Comparison of ENCODE assay signal across 8 cellular contexts in genomic region chr3:151327571-151328198, GRCh38. TPM values are rescaled to one million over a fixed set of nuclear protein-coding genes. Genes with fewer than 3 reads are reported as not detected.
A peak's percentile ranks its signal among the peaks of the same experiment; 100 is the strongest.
DNase-seq lines count a peak whose midpoint lies in the region; ATAC-seq and TF ChIP-seq lines count a peak whose summit lies in the region.

No MANE protein-coding gene starts in this region.

- WGBS in testis, 2 donors = 26 to 31% methylated on average over 3 of the region's 3 CpGs

- no peaks in the 10 kb centered on the region for H3K36me3 ChIP-seq in testis (ENCODE audit: low read depth, missing control alignments)

- ATAC-seq in HG03342 (IDR thresholded peaks at IDR 0.05; ENCODE audit: unreplicated experiment) = no peak

- H3K9me3 ChIP-seq in testis = no peaks in the 10 kb centered on the region

- DNase-seq in CD1c-positive myeloid dendritic cell (ENCODE audit: extremely low spot score) (peak; percentile 31), Kasumi-1 (lab: John Stamatoyannopoulos, UW) (peak; percentile 43 to 71), kidney tubule cell (ENCODE audit: low spot score) (peak; percentile 47), HPDE6-E6E7 (ENCODE audit: extremely low spot score) (no peak), testis (no peak)
- DNase-seq in activated CD4-positive, alpha-beta T cell treated with anti-CD3 and anti-CD28 coated beads for 1 hour = no peak

- H3K27ac ChIP-seq in angular gyrus (ENCODE audit: low read depth, low read length) (peak overlapping the region; percentile 34), testis (no peak overlapping the region)

- H3K4me1 ChIP-seq in testis = no peaks in the 10 kb centered on the region

- intact Hi-C loops in testis (cut with DNase I; ENCODE audit: low total_unique reads) = no loop called here

- no peaks in the 10 kb centered on the region for H3K27me3 ChIP-seq in testis

- no peak overlapping the region for H3K4me3 ChIP-seq in testis

- peak in 1 of 3 experiments; percentile 72 for TF ChIP-seq CTCF in testis (IDR thresholded peaks at IDR 0.05)

- no peak for TF ChIP-seq POLR2A in testis (IDR thresholded peaks at IDR 0.05)

RNA-seq across cellular contexts. Expression of gene P2RY13, which starts 1.7 kb away (rescaled TPM):
- total RNA-seq in testis = under 1 TPM in 1 of 2 donors, not detected in 1; 0.31 TPM
- 1.7 TPM for polyA plus RNA-seq in testis (ENCODE audit: insufficient read depth, low read depth, low replicate concordance)

RNA-seq across cellular contexts. Expression of gene GPR87, which starts 11.1 kb away (rescaled TPM):
- total RNA-seq in testis = not detected
- not detected for polyA plus RNA-seq in testis (ENCODE audit: insufficient read depth, low read depth, low replicate concordance)

RNA-seq across cellular contexts. Expression of gene P2RY14, which starts 49.3 kb away (rescaled TPM):
- total RNA-seq in testis = under 1 TPM; 0.47 to 0.50 TPM
- 0.79 TPM for polyA plus RNA-seq in testis (ENCODE audit: insufficient read depth, low read depth, low replicate concordance)

RNA-seq across cellular contexts. Expression of gene P2RY12, which starts 56.9 kb away (rescaled TPM):
- not detected for total RNA-seq in testis
- 0.47 TPM for polyA plus RNA-seq in testis (ENCODE audit: insufficient read depth, low read depth, low replicate concordance)

Comparison
In these comparisons a context has a peak if more than half of its experiments do, and no peak if none do; other contexts are left out.
1. DNase-seq: peak in CD1c-positive myeloid dendritic cell (single experiment), Kasumi-1 (2 of 2) and kidney tubule cell (single experiment); none in HPDE6-E6E7 (single experiment), activated CD4-positive, alpha-beta T cell treated with anti-CD3 and anti-CD28 coated beads for 1 hour (single experiment) and testis (single experiment).